Comparison of ENCODE assay signal across 18 cellular contexts in the genomic region with DNA sequence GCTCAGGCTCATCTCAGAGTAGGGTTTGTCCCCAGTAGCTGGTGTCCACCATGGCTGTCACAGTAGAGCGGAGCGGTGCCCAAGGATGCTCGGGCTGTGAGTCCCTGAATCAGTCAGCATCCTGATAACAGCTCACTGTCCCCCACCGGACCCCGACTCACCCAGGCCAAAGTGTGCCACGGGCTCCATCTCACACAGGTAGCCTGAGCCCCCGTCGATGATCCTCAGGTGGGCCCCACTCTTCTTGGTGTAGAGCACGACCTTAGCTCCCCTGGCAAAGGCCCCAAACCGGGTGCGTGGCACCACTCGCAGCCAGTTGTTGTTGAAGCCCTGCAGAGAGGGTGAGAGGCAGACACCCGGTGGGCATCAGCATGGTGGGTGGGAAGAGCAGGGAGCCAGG. TPM values are rescaled to one million over a fixed set of nuclear protein-coding genes. Genes with fewer than 3 reads are reported as not detected.
DNase-seq lines count a peak whose midpoint lies in the region; ATAC-seq and TF ChIP-seq lines count a peak whose summit lies in the region.
"Had no signal": no experiment of that assay in that cellular context is flagged by ENCODE, and none has a peak within 500 bp of the region (broad histone marks: within the 10 kb centered on the region; RNA-seq: fewer than 3 reads in every experiment).

No MANE protein-coding gene starts in this region.

- H3K18ac ChIP-seq in neuronal stem cell (ENCODE audit: low read length) = peak overlapping the region; percentile 86

- H3K9ac ChIP-seq in neuronal stem cell (ENCODE audit: low read depth, low read length, poor library complexity) = no peak overlapping the region
- H3K9ac ChIP-seq: BLaER1 treated with 17β-estradiol and CSF1 and Interleukin-3, amounts not matched to agents 10 nM and 100 nM had no signal

- peak; percentile 38 for DNase-seq in RWPE2 (ENCODE audit: low spot score)
- DNase-seq in neuronal stem cell (ENCODE audit: low spot score) = no peak
- peak; percentile 41 for DNase-seq in spleen
- DNase-seq in HUDEP-2 (lab: John Stamatoyannopoulos, UW; ENCODE audit: unreplicated experiment in 76 of 76) = no peak
- DNase-seq in HPDE6-E6E7 (ENCODE audit: extremely low spot score) = no peak
- DNase-seq: AML-193; Caco-2; Calu3; CD4-positive, alpha-beta T cell; CD8-positive, alpha-beta T cell; DMS79 treated with DMSO at 0.1 percent for 48 hours; GF-D8 had no signal

- no peak for TF ChIP-seq CTCF in RWPE2 (IDR thresholded peaks at IDR 0.05; ENCODE audit: poor library complexity, severe bottlenecking)
- TF ChIP-seq CTCF in spleen (IDR thresholded peaks at IDR 0.05 in 8 of 11, conservative IDR thresholded peaks at IDR 0.05 in 3 of 11) = no peak

- no peak for TF ChIP-seq POLR2A in spleen (IDR thresholded peaks at IDR 0.05)

- no peak overlapping the region for H4K91ac ChIP-seq in neuronal stem cell (ENCODE audit: low read depth, low read length, poor library complexity)

- H4K8ac ChIP-seq in neuronal stem cell (ENCODE audit: low read depth, low read length) = no peak overlapping the region

- ATAC-seq in RWPE2 (ENCODE audit: low read depth) (no peak), HG03378 (IDR thresholded peaks at IDR 0.05; ENCODE audit: unreplicated experiment) (no peak)
- ATAC-seq: A549; CD8-positive, alpha-beta T cell had no signal

- H3K4me1 ChIP-seq in RWPE2 (ENCODE audit: insufficient read depth, poor library complexity, severe bottlenecking) = peaks cover 1% of the 10 kb centered on the region
- peaks cover 0 to 9% of the 10 kb centered on the region in 2 donors for H3K4me1 ChIP-seq in neuronal stem cell (ENCODE audit: control insufficient read depth in 2 of 2, insufficient read depth in 1 of 2, low read depth in 1 of 2, low read length in 2 of 2)
- H3K4me1 ChIP-seq in spleen = no peaks in the 10 kb centered on the region
- H3K4me1 ChIP-seq: Caco-2 had no signal

- H3K36me3 ChIP-seq in RWPE2 (ENCODE audit: low read depth) = no peaks in the 10 kb centered on the region
- H3K36me3 ChIP-seq in neuronal stem cell (replicated peaks in 1 of 2; ENCODE audit: control insufficient read depth in 2 of 2, insufficient read depth in 2 of 2, low read length in 2 of 2) = no peaks in the 10 kb centered on the region
- H3K36me3 ChIP-seq in spleen = no peaks in the 10 kb centered on the region
- H3K36me3 ChIP-seq: BLaER1 treated with 17β-estradiol and CSF1 and Interleukin-3, amounts not matched to agents 10 nM and 100 nM had no signal

- no CpG with 5 or more reads among the region's 13 CpGs for WGBS in neuronal stem cell (ENCODE audit: extremely low coverage in 2 of 2, insufficient read length in 2 of 2, insufficient replicate concordance in 1 of 2), 2 donors
- 82 to 91% (median 86%) methylated on average over 13 of the region's 13 CpGs for WGBS in spleen, 5 donors

- H2BK12ac ChIP-seq in neuronal stem cell (ENCODE audit: low read length) = peak overlapping the region; percentile 16

- H3K14ac ChIP-seq in neuronal stem cell (ENCODE audit: low read length) = peak overlapping the region; percentile 60

- peak overlapping the region; percentile 52 for H2BK15ac ChIP-seq in neuronal stem cell (ENCODE audit: low read length)

- no peak overlapping the region for H3K4ac ChIP-seq in neuronal stem cell (ENCODE audit: low read length)

- H2BK5ac ChIP-seq in neuronal stem cell (ENCODE audit: low read length) = peak overlapping the region; percentile 80

- H2AFZ ChIP-seq in neuronal stem cell (ENCODE audit: low read length) = no peak overlapping the region

- no peak overlapping the region for H3K4me2 ChIP-seq in neuronal stem cell (ENCODE audit: insufficient read depth, low read length, poor library complexity, severe bottlenecking)
- H3K4me2 ChIP-seq: A549 had no signal

- H3K27me3 ChIP-seq in RWPE2 (ENCODE audit: insufficient read depth, poor library complexity, severe bottlenecking) = no peaks in the 10 kb centered on the region
- peaks cover 0 to 33% (median 0%) of the 10 kb centered on the region in 3 experiments for H3K27me3 ChIP-seq in neuronal stem cell (ENCODE audit: control insufficient read depth in 3 of 3, insufficient read depth in 3 of 3, low read depth in 1 of 3, low read length in 3 of 3)
- peaks cover 0 to 52% (median 0%) of the 10 kb centered on the region in 7 donors for H3K27me3 ChIP-seq in spleen (replicated peaks in 1 of 7)
- H3K27me3 ChIP-seq: BLaER1 treated with 17β-estradiol and CSF1 and Interleukin-3, amounts not matched to agents 10 nM and 100 nM had no signal

- H3K79me1 ChIP-seq in neuronal stem cell (ENCODE audit: low read depth, low read length) = no peaks in the 10 kb centered on the region

- H3K23ac ChIP-seq in neuronal stem cell (ENCODE audit: low read depth, low read length, poor library complexity) = peak overlapping the region; percentile 83

- H3K27ac ChIP-seq in RWPE2 (ENCODE audit: poor library complexity, severe bottlenecking) (no peak overlapping the region), neuronal stem cell (replicated peaks; ENCODE audit: low read length) (no peak overlapping the region), spleen (no peak overlapping the region)
- H3K27ac ChIP-seq: 22Rv1; A549; BLaER1 treated with 17β-estradiol and CSF1 and Interleukin-3, amounts not matched to agents 10 nM and 100 nM; C4-2B had no signal

- H3K4me3 ChIP-seq in RWPE2 (ENCODE audit: severe bottlenecking) (no peak overlapping the region), neuronal stem cell (ENCODE audit: low read length in 2 of 2) (no peak overlapping the region), spleen (no peak overlapping the region)
- H3K4me3 ChIP-seq: A549; BLaER1 treated with 17β-estradiol and CSF1 and Interleukin-3, amounts not matched to agents 10 nM and 100 nM had no signal

- intact Hi-C loops in spleen (cut with DNase I; ENCODE audit: low total_unique reads) = no loop called here

- H2AK5ac ChIP-seq in neuronal stem cell (ENCODE audit: low read depth, low read length) = peak overlapping the region; percentile 58

- H3K9me3 ChIP-seq in RWPE2 (ENCODE audit: severe bottlenecking) = no peaks in the 10 kb centered on the region
- H3K9me3 ChIP-seq in neuronal stem cell (replicated peaks in 1 of 2; ENCODE audit: control insufficient read depth in 2 of 2, insufficient read depth in 1 of 2, low read depth in 1 of 2, low read length in 2 of 2) = peaks cover 0 to 3% of the 10 kb centered on the region in 2 donors
- H3K9me3 ChIP-seq in spleen = no peaks in the 10 kb centered on the region
- H3K9me3 ChIP-seq: A549; BLaER1 treated with 17β-estradiol and CSF1 and Interleukin-3, amounts not matched to agents 10 nM and 100 nM; Caco-2 had no signal

- H2BK120ac ChIP-seq in neuronal stem cell (ENCODE audit: low read depth, low read length) = no peak overlapping the region

RNA-seq across cellular contexts. Expression of gene GOLGA7B, which starts 45.4 kb away (rescaled TPM):
- under 0.01 TPM for polyA plus RNA-seq in neuronal stem cell (2013, experiment 1 of 2)
- 0.01 TPM for polyA plus RNA-seq in neuronal stem cell (2013, experiment 2 of 2)
- 1 to 10 TPM in 1 of 7 donors, under 1 TPM in 6; 0.44 to 1.0 (median 0.58) TPM for total RNA-seq in spleen
- under 1 TPM; 0.27 to 0.48 (median 0.48) TPM for polyA plus RNA-seq in spleen
- total RNA-seq: B cell had no signal

Comparison
In these comparisons a context has a peak if more than half of its experiments do, and no peak if none do; other contexts are left out.
1. DNase-seq: peak in RWPE2 (single experiment) and spleen (single experiment); none in neuronal stem cell (single experiment), HUDEP-2 (0 of 76) and HPDE6-E6E7 (single experiment).